ENCODE assay signal across 8 cellular contexts in the genomic region with DNA sequence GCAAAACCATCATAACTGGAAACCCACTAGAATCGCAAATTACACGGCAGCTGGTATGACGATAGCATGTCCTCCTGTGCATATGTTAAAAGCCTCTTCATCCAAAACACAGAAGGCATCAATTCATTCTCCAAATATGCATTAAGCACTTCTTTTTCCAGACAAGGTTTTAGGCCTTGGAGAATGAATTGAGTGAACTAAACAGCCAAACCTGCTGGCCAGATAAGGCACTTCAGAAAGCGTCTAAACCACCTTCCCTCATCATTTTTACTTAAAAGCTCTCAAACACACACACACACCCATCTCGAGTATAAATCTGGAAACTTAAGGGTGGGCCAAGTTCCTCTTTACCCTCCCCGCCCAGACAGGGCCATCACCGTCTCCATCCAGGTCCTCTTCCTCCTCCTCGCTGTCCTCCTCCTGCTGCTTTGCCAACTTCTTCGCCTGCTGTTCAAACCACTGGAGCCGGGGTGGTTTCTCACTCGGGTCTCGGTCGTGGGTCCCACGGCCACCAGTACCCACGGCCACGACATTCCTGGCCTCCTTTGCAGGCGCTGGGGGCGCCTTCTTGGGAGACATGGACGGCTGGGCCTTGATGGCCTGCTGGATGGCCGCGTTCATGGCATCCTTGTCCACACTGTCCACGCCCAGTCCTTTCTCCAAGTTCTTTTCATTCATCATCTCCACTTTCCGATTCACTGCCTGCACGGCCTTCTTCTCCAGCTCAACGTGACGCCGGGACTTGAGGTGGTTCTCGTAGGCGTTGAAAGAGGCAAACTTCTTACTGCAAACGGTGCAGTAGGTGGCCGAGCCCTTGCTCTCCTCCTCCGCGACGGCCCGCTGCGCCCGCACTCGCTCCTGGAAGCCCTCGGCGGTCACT. TPM values are rescaled to one million over a fixed set of nuclear protein-coding genes. Genes with fewer than 3 reads are reported as not detected.
DNase-seq lines count a peak whose midpoint lies in the region; ATAC-seq and TF ChIP-seq lines count a peak whose summit lies in the region.

No MANE protein-coding gene starts in this region.

- H3K27me3 ChIP-seq in lung (ENCODE audit: control insufficient read depth, insufficient read depth) (no peaks in the 10 kb centered on the region), vagina (no peaks in the 10 kb centered on the region)

- ATAC-seq in lung (ENCODE audit: insufficient read depth, low FRiP score) (no peak), GM18868 (IDR thresholded peaks at IDR 0.05; ENCODE audit: unreplicated experiment) (no peak), GM21786 (IDR thresholded peaks at IDR 0.05; ENCODE audit: unreplicated experiment) (no peak), GM19467 (IDR thresholded peaks at IDR 0.05; ENCODE audit: unreplicated experiment) (no peak)

- H3K36me3 ChIP-seq in lung (ENCODE audit: control insufficient read depth in 2 of 2, insufficient read depth in 2 of 2, low read length in 2 of 2) (peaks cover 16 to 18% of the 10 kb centered on the region in 2 donors), vagina (peaks cover 0 to 28% of the 10 kb centered on the region in 2 donors)

- H3K27ac ChIP-seq in cingulate gyrus (ENCODE audit: low read depth, low read length) (peak overlapping the region; percentile 69), lung (ENCODE audit: low read depth in 1 of 2, low read length in 1 of 2) (peak overlapping the region; percentile 81 to 97), vagina (peak overlapping the region; percentile 79)

- intact Hi-C loops in vagina (cut with DNase I), result no loop called here

- TF ChIP-seq POLR2A in vagina (IDR thresholded peaks at IDR 0.05), result no peak

- WGBS in lung, 2 donors, result 7 to 8% methylated on average over 40 of the region's 40 CpGs

- H3K9me3 ChIP-seq in lung (ENCODE audit: control insufficient read depth in 2 of 2, insufficient read depth in 1 of 2, low read length in 1 of 2) (no peaks in the 10 kb centered on the region), vagina (no peaks in the 10 kb centered on the region)

- H3K4me3 ChIP-seq in lung (peak overlapping the region; percentile 93), vagina (peak overlapping the region; percentile 69 to 89)

- DNase-seq in GM03348 (ENCODE audit: low spot score), result peak; percentile 25
- peak; percentile 61 for DNase-seq in NOMO-1 treated with DMSO at 0.1 percent for 48 hours (lab: John Stamatoyannopoulos, UW; ENCODE audit: unreplicated experiment)
- DNase-seq in lung (ENCODE audit: low spot score), result no peak
- DNase-seq in vagina (ENCODE audit: extremely low spot score in 2 of 2), result no peak

- peaks cover 8 to 20% of the 10 kb centered on the region in 2 donors for H3K4me1 ChIP-seq in lung (ENCODE audit: control insufficient read depth in 2 of 2, insufficient read depth in 2 of 2, low read length in 2 of 2)
- H3K4me1 ChIP-seq in vagina, result peaks cover 71% of the 10 kb centered on the region

- no peak for TF ChIP-seq CTCF in lung (IDR thresholded peaks at IDR 0.05; ENCODE audit: control extremely low read depth, extremely low read depth)
- TF ChIP-seq CTCF in vagina (IDR thresholded peaks at IDR 0.05), result no peak

RNA-seq across cellular contexts. Expression of gene ZNF622, which starts 0.7 kb away (rescaled TPM):
- 10 to 100 TPM; 15.0 to 33.0 TPM for total RNA-seq in lung
- polyA plus RNA-seq in lung, result 10 to 100 TPM; 20.0 to 31.1 TPM
- total RNA-seq in vagina, result 19.4 TPM

Comparison
In these comparisons a context has a peak if more than half of its experiments do, and no peak if none do; other contexts are left out.
1. DNase-seq: peak in GM03348 (single experiment) and NOMO-1 treated with DMSO at 0.1 percent for 48 hours (single experiment); none in lung (single experiment) and vagina (0 of 2).
2. Peak in every context shown above with its lines, with median percentiles within 50 percentile points of each other: H3K27ac ChIP-seq.